In genomic region chr17:7004398-7005253, GRCh38 we compare ENCODE assay signal across 9 cellular contexts. TPM values are rescaled to one million over a fixed set of nuclear protein-coding genes. Genes with fewer than 3 reads are reported as not detected.
DNase-seq lines count a peak whose midpoint lies in the region; ATAC-seq, FAIRE-seq and TF ChIP-seq lines count a peak whose summit lies in the region.
"Had no signal": no experiment of that assay in that cellular context is flagged by ENCODE, and none has a peak within 500 bp of the region (broad histone marks: within the 10 kb centered on the region; RNA-seq: fewer than 3 reads in every experiment).

No MANE protein-coding gene starts in this region.

- H3K27ac ChIP-seq in lung (ENCODE audit: low read depth in 1 of 2, low read length in 1 of 2), result no peak overlapping the region
- H3K27ac ChIP-seq: HL-60 had no signal

- TF ChIP-seq POLR2A in GM12891 (IDR thresholded peaks at IDR 0.05; ENCODE audit: low read depth, low read length), result no peak
- TF ChIP-seq POLR2A in GM18505 (IDR thresholded peaks at IDR 0.05; ENCODE audit: borderline replicate concordance, extremely low read depth, insufficient read depth, insufficient read length), result no peak

- peaks cover 8% of the 10 kb centered on the region for H3K4me1 Mint-ChIP-seq in chondrocyte (ENCODE audit: low read depth)

- 88 to 91% methylated on average over 2 of the region's 2 CpGs for WGBS in lung, 2 donors

- peak; percentile 60 for DNase-seq in AG20443 (ENCODE audit: low spot score)
- peak; percentile 65 for DNase-seq in GM12891 (ENCODE audit: insufficient read length, low spot score)
- DNase-seq in NCI-H1092 (lab: John Stamatoyannopoulos, UW), result peak; percentile 50
- peak; percentile 76 to 91 for DNase-seq in SHP77 (lab: John Stamatoyannopoulos, UW)
- DNase-seq in chondrocyte (ENCODE audit: low spot score), result no peak
- DNase-seq in lung (ENCODE audit: low spot score), result no peak
- no peak for DNase-seq in NK-92 (lab: John Stamatoyannopoulos, UW; ENCODE audit: unreplicated experiment)

- no peaks in the 10 kb centered on the region for H3K27me3 Mint-ChIP-seq in chondrocyte (ENCODE audit: low read depth)

- H3K4me1 ChIP-seq in lung (ENCODE audit: control insufficient read depth in 2 of 2, insufficient read depth in 2 of 2, low read length in 2 of 2), result no peaks in the 10 kb centered on the region

- peak; percentile 71 for ATAC-seq in lung (ENCODE audit: insufficient read depth, low FRiP score)
- ATAC-seq in GM18505 (IDR thresholded peaks at IDR 0.05; ENCODE audit: unreplicated experiment), result no peak

- H3K4me3 Mint-ChIP-seq in chondrocyte (ENCODE audit: unreplicated experiment), result no peak overlapping the region

- peaks cover 10 to 36% of the 10 kb centered on the region in 2 donors for H3K36me3 ChIP-seq in lung (ENCODE audit: control insufficient read depth in 2 of 2, insufficient read depth in 2 of 2, low read length in 2 of 2)

- H3K9me3 ChIP-seq in lung (ENCODE audit: control insufficient read depth in 2 of 2, insufficient read depth in 1 of 2, low read length in 1 of 2), result no peaks in the 10 kb centered on the region

- peaks cover 14% of the 10 kb centered on the region for H3K36me3 Mint-ChIP-seq in chondrocyte (ENCODE audit: low read depth)

- H3K9me3 Mint-ChIP-seq in chondrocyte (ENCODE audit: low read depth), result no peaks in the 10 kb centered on the region

- no peak overlapping the region for H3K4me3 ChIP-seq in lung

- TF ChIP-seq CTCF in chondrocyte (IDR thresholded peaks at IDR 0.05) (peak; percentile 89), lung (IDR thresholded peaks at IDR 0.05; ENCODE audit: control extremely low read depth, extremely low read depth) (peak; percentile 46)

- H3K27me3 ChIP-seq in lung (ENCODE audit: control insufficient read depth, insufficient read depth), result no peaks in the 10 kb centered on the region

- peak; percentile 83 for FAIRE-seq in GM12891 (lab: Jason Lieb, UNC)

- H3K27ac Mint-ChIP-seq in chondrocyte (ENCODE audit: unreplicated experiment), result no peak overlapping the region

TF ChIP-seq in GM12891, 5 proteins besides CTCF, POLR2A, EP300 and RAD21:
- TF ChIP-seq POLR2AphosphoS5 (IDR thresholded peaks at IDR 0.05; ENCODE audit: low read depth, low read length), result no peak
- no peak for TF ChIP-seq SPI1 (IDR thresholded peaks at IDR 0.05; ENCODE audit: low read depth, low read length)
- TF ChIP-seq PAX5 (IDR thresholded peaks at IDR 0.05; ENCODE audit: insufficient read depth, low read length, severe bottlenecking), result no peak
- no peak for TF ChIP-seq POU2F2 (IDR thresholded peaks at IDR 0.05; ENCODE audit: low read depth, low read length)
- TF ChIP-seq TAF1 (IDR thresholded peaks at IDR 0.05; ENCODE audit: low read depth, low read length), result no peak

RNA-seq across cellular contexts. Expression of gene RNASEK, which starts 7.8 kb away (rescaled TPM):
- polyA plus RNA-seq in GM12891 (2012; ENCODE audit: low read depth, missing spikeins), result 303 TPM
- total RNA-seq in chondrocyte, result 241 to 266 TPM (median 259 TPM) in 3 replicates
- total RNA-seq in lung, result 100 to 1,000 TPM; 118 to 270 TPM
- polyA plus RNA-seq in lung, result 100 to 1,000 TPM; 528 to 550 TPM

RNA-seq across cellular contexts. Expression of gene ALOX12, which starts 8.8 kb away (rescaled TPM):
- polyA plus RNA-seq in GM12891 (2012; ENCODE audit: low read depth, missing spikeins), result 0.78 TPM
- total RNA-seq in chondrocyte, result not detected in 3 replicates
- total RNA-seq in lung, result under 1 TPM; 0.21 to 0.68 TPM
- polyA plus RNA-seq in lung, result under 1 TPM; 0.22 to 0.95 TPM

RNA-seq across cellular contexts. Expression of gene BCL6B, which starts 18.2 kb away (rescaled TPM):
- 0.36 TPM for polyA plus RNA-seq in GM12891 (2012; ENCODE audit: low read depth, missing spikeins)
- total RNA-seq in chondrocyte (not detected in 3 replicates), lung (10 to 100 TPM; 15.6 to 55.6 TPM)
- polyA plus RNA-seq in lung, result 10 to 100 TPM; 14.5 to 15.4 TPM

RNA-seq across cellular contexts. Expression of gene SLC16A13, which starts 31.2 kb away (rescaled TPM):
- 3.4 TPM for polyA plus RNA-seq in GM12891 (2012; ENCODE audit: low read depth, missing spikeins)
- total RNA-seq in chondrocyte, result 3.5 to 5.4 TPM (median 4.8 TPM) in 3 replicates
- total RNA-seq in lung, result 10 to 100 TPM in 1 of 2 donors, 1 to 10 TPM in 1; 1.3 to 23.6 TPM
- 1 to 10 TPM; 4.8 to 7.9 TPM for polyA plus RNA-seq in lung

RNA-seq across cellular contexts. Expression of gene SLC16A11, which starts 39.3 kb away (rescaled TPM):
- 2.0 TPM for polyA plus RNA-seq in GM12891 (2012; ENCODE audit: low read depth, missing spikeins)
- 0.41 to 0.85 TPM (median 0.47 TPM) in 3 replicates for total RNA-seq in chondrocyte
- total RNA-seq in lung, result 1 to 10 TPM; 5.5 to 7.5 TPM
- polyA plus RNA-seq in lung, result 1 to 10 TPM; 1.9 to 8.9 TPM

Comparison
In these comparisons a context has a peak if more than half of its experiments do, and no peak if none do; other contexts are left out.
1. DNase-seq: peak in AG20443 (single experiment), GM12891 (single experiment), NCI-H1092 (single experiment) and SHP77 (2 of 2); none in chondrocyte (single experiment), lung (single experiment) and NK-92 (single experiment).
2. RNA of gene BCL6B, which starts 18.2 kb away (total RNA-seq): 15.6 to 55.6 TPM in lung; not detected in chondrocyte; every median in the first group is over 10 times any median in the second.